Comparison of ENCODE assay signal across 14 cellular contexts in genomic region chr1:212753766-212754165, GRCh38. TPM values are rescaled to one million over a fixed set of nuclear protein-coding genes. Genes with fewer than 3 reads are reported as not detected.
DNase-seq lines count a peak whose midpoint lies in the region; ATAC-seq and TF ChIP-seq lines count a peak whose summit lies in the region.
"Had no signal": no experiment of that assay in that cellular context is flagged by ENCODE, and none has a peak within 500 bp of the region (broad histone marks: within the 10 kb centered on the region; RNA-seq: fewer than 3 reads in every experiment).

No MANE protein-coding gene starts in this region.

- H3K36me3 ChIP-seq in BLaER1 = peaks cover 19% of the 10 kb centered on the region
- H3K36me3 ChIP-seq in CD8-positive, alpha-beta memory T cell (ENCODE audit: insufficient read depth, low read length) = no peaks in the 10 kb centered on the region
- H3K36me3 ChIP-seq in OCI-LY1 (ENCODE audit: insufficient read depth, low read length) = no peaks in the 10 kb centered on the region
- no peaks in the 10 kb centered on the region for H3K36me3 ChIP-seq in neural progenitor cell
- no peaks in the 10 kb centered on the region for H3K36me3 ChIP-seq in MG63

- H2AFZ ChIP-seq in OCI-LY1 (ENCODE audit: low read length) (no peak overlapping the region), neural progenitor cell (replicated peaks) (no peak overlapping the region)

- intact Hi-C loops in dendritic cell treated with granulocyte-macrophage colony-stimulating factor and Interleukin-4, amounts not matched to agents 40 ng/mL and 50 ng/mL, for 4 days (cut with micrococcal nuclease) = loop anchor here (2.0 to 5.0 kb wide), 2 partner anchors 19 to 56 kb away; partner anchors contain the start of gene BATF3

- peaks cover 4 to 13% (median 5%) of the 10 kb centered on the region in 3 donors for H3K36me3 Mint-ChIP-seq in CD8-positive, alpha-beta memory T cell
- peaks cover 17% of the 10 kb centered on the region for H3K36me3 Mint-ChIP-seq in dendritic cell treated with granulocyte-macrophage colony-stimulating factor and Interleukin-4, amounts not matched to agents 40 ng/mL and 50 ng/mL, for 4 days (ENCODE audit: low read depth)
- H3K36me3 Mint-ChIP-seq in neural progenitor cell = peaks cover 8% of the 10 kb centered on the region

- H3F3A ChIP-seq in OCI-LY1 (ENCODE audit: insufficient read depth, low read length) (no peaks in the 10 kb centered on the region), neural progenitor cell (ENCODE audit: low read depth) (peaks cover 15% of the 10 kb centered on the region)

- ATAC-seq in HG02642 (IDR thresholded peaks at IDR 0.05; ENCODE audit: poor library complexity, unreplicated experiment) = no peak
- ATAC-seq: SK-N-SH treated with all-trans-retinoic acid at 6 μM for 48 hours had no signal

- H3K27ac ChIP-seq in BLaER1 (no peak overlapping the region), OCI-LY1 (ENCODE audit: low read depth, low read length, poor library complexity, severe bottlenecking) (peak overlapping the region; percentile 8), neural progenitor cell (no peak overlapping the region)
- no peak overlapping the region for H3K27ac ChIP-seq in CD8-positive, alpha-beta memory T cell (ENCODE audit: low read depth, low read length)
- H3K27ac ChIP-seq: epithelial cell of prostate had no signal

- H3K79me2 ChIP-seq in OCI-LY1 (ENCODE audit: insufficient read depth, low read length) = no peaks in the 10 kb centered on the region; the same call in 1 of the 2 replicates
- H3K79me2 ChIP-seq in neural progenitor cell (ENCODE audit: low read depth) = peaks cover 43% of the 10 kb centered on the region

- H4K20me1 ChIP-seq in BLaER1 (peaks cover 23% of the 10 kb centered on the region), OCI-LY1 (ENCODE audit: insufficient read depth, low read length) (no peaks in the 10 kb centered on the region), neural progenitor cell (ENCODE audit: low read depth) (peaks cover 55% of the 10 kb centered on the region)

- no peaks in the 10 kb centered on the region for H3K27me3 ChIP-seq in BLaER1
- no peaks in the 10 kb centered on the region for H3K27me3 ChIP-seq in CD8-positive, alpha-beta memory T cell (ENCODE audit: insufficient read depth, low read length, poor library complexity, severe bottlenecking)
- no peaks in the 10 kb centered on the region for H3K27me3 ChIP-seq in OCI-LY1 (ENCODE audit: insufficient read depth, low read length)
- no peaks in the 10 kb centered on the region for H3K27me3 ChIP-seq in neural progenitor cell
- no peaks in the 10 kb centered on the region for H3K27me3 ChIP-seq in MG63

- TF ChIP-seq CTCF in OCI-LY1 (IDR thresholded peaks at IDR 0.05; ENCODE audit: low read length) (no peak), neural progenitor cell (IDR thresholded peaks at IDR 0.05) (no peak)

- H3K4me1 Mint-ChIP-seq in CD8-positive, alpha-beta memory T cell = peaks cover 26 to 38% (median 38%) of the 10 kb centered on the region in 3 donors
- H3K4me1 Mint-ChIP-seq in dendritic cell treated with granulocyte-macrophage colony-stimulating factor and Interleukin-4, amounts not matched to agents 40 ng/mL and 50 ng/mL, for 4 days (ENCODE audit: low read depth) = peaks cover 43% of the 10 kb centered on the region
- H3K4me1 Mint-ChIP-seq in neural progenitor cell = peaks cover 2% of the 10 kb centered on the region

- peak overlapping the region in 7 of 8 donors; percentile 2 to 73 (median 24) for H3K27ac Mint-ChIP-seq in CD8-positive, alpha-beta memory T cell
- H3K27ac Mint-ChIP-seq in dendritic cell treated with granulocyte-macrophage colony-stimulating factor and Interleukin-4, amounts not matched to agents 40 ng/mL and 50 ng/mL, for 4 days = peak overlapping the region; percentile 85
- no peak overlapping the region for H3K27ac Mint-ChIP-seq in neural progenitor cell

- H3K9me3 ChIP-seq in BLaER1 = no peaks in the 10 kb centered on the region
- no peaks in the 10 kb centered on the region for H3K9me3 ChIP-seq in CD8-positive, alpha-beta memory T cell (ENCODE audit: low read length)
- no peaks in the 10 kb centered on the region for H3K9me3 ChIP-seq in OCI-LY1 (ENCODE audit: low read length)
- no peaks in the 10 kb centered on the region for H3K9me3 ChIP-seq in neural progenitor cell (ENCODE audit: low read depth)
- no peaks in the 10 kb centered on the region for H3K9me3 ChIP-seq in MG63

- no peak overlapping the region for H3K9ac ChIP-seq in BLaER1
- H3K9ac ChIP-seq in OCI-LY1 (ENCODE audit: low read length) = no peak overlapping the region
- no peak overlapping the region for H3K9ac ChIP-seq in neural progenitor cell

- peak overlapping the region in 4 of 7 donors; percentile 2 to 38 (median 19) for H3K4me3 Mint-ChIP-seq in CD8-positive, alpha-beta memory T cell
- peak overlapping the region; percentile 53 for H3K4me3 Mint-ChIP-seq in dendritic cell treated with granulocyte-macrophage colony-stimulating factor and Interleukin-4, amounts not matched to agents 40 ng/mL and 50 ng/mL, for 4 days
- H3K4me3 Mint-ChIP-seq in neural progenitor cell = no peak overlapping the region

- no peak overlapping the region for H3K4me3 ChIP-seq in BLaER1
- H3K4me3 ChIP-seq in CD8-positive, alpha-beta memory T cell (ENCODE audit: low read length) = no peak overlapping the region
- H3K4me3 ChIP-seq in OCI-LY1 (ENCODE audit: low read depth, low read length, poor library complexity, severe bottlenecking) = no peak overlapping the region
- H3K4me3 ChIP-seq in neural progenitor cell = no peak overlapping the region
- H3K4me3 ChIP-seq in MG63 = no peak overlapping the region

- H3K4me1 ChIP-seq in BLaER1 (peaks cover 30% of the 10 kb centered on the region), OCI-LY1 (ENCODE audit: insufficient read depth, low read length, severe bottlenecking) (peaks cover 22% of the 10 kb centered on the region), neural progenitor cell (no peaks in the 10 kb centered on the region)
- peaks cover 45% of the 10 kb centered on the region for H3K4me1 ChIP-seq in CD8-positive, alpha-beta memory T cell (ENCODE audit: insufficient read depth, low read length)

- H3K9me2 ChIP-seq in OCI-LY1 (ENCODE audit: low read depth, low read length) = no peaks in the 10 kb centered on the region

- CTCF ChIA-PET in CD8-positive, alpha-beta memory T cell (lab: Charles Lee) = interaction anchor here (1.2 to 2.6 kb wide), 2 partner anchors 88 to 277 kb away, joined by 3 to 9 read pairs; no protein-coding TSS in a partner anchor

- no peaks in the 10 kb centered on the region for H3K9me3 Mint-ChIP-seq in CD8-positive, alpha-beta memory T cell
- H3K9me3 Mint-ChIP-seq in dendritic cell treated with granulocyte-macrophage colony-stimulating factor and Interleukin-4, amounts not matched to agents 40 ng/mL and 50 ng/mL, for 4 days = no peaks in the 10 kb centered on the region
- H3K9me3 Mint-ChIP-seq in neural progenitor cell = no peaks in the 10 kb centered on the region

- no peaks in the 10 kb centered on the region for H3K27me3 Mint-ChIP-seq in CD8-positive, alpha-beta memory T cell
- H3K27me3 Mint-ChIP-seq in dendritic cell treated with granulocyte-macrophage colony-stimulating factor and Interleukin-4, amounts not matched to agents 40 ng/mL and 50 ng/mL, for 4 days = no peaks in the 10 kb centered on the region
- no peaks in the 10 kb centered on the region for H3K27me3 Mint-ChIP-seq in neural progenitor cell (ENCODE audit: insufficient read depth, low read depth)

- no peak for DNase-seq in CD8-positive, alpha-beta memory T cell
- no peak for DNase-seq in neural progenitor cell (ENCODE audit: low spot score)
- no peak for DNase-seq in MG63
- DNase-seq in GM19240 (ENCODE audit: insufficient read length, low spot score) = no peak
- DNase-seq: activated CD8-positive, alpha-beta memory T cell treated with anti-CD3 and anti-CD28 coated beads, Interleukin-2, amount 50 U/mL, for 4 hours; DMS153; NCI-H2029 treated with DMSO at 0.1 percent for 48 hours; NCI-H69 had no signal

- POLR2A ChIA-PET in CD8-positive, alpha-beta memory T cell (lab: Charles Lee) = no interaction called here

- H3K4me2 ChIP-seq in BLaER1 (0 out of 2 replicates have a peak overlapping the region, but pooled peaks have one; percentile 22), OCI-LY1 (ENCODE audit: low read length) (peak overlapping the region; percentile 45; the same call in 1 of the 2 replicates), neural progenitor cell (no peak overlapping the region)

RNA-seq across cellular contexts. Expression of gene NSL1, which starts 37.8 kb away (rescaled TPM):
- 10 to 100 TPM; 39.5 to 42.0 TPM for total RNA-seq in CD8-positive, alpha-beta memory T cell
- 53.2 TPM for polyA plus RNA-seq in CD8-positive, alpha-beta memory T cell
- 63.7 and 77.6 TPM in 2 replicates for total RNA-seq in neural progenitor cell (ENCODE audit: low replicate concordance)
- 69.0 and 100 TPM in 2 replicates for total RNA-seq in MG63 (2014; rRNA removed; shearing (Covaris generic); ENCODE audit: low replicate concordance)

RNA-seq across cellular contexts. Expression of gene TATDN3, which starts 37.9 kb away (rescaled TPM):
- total RNA-seq in CD8-positive, alpha-beta memory T cell = 10 to 100 TPM; 18.0 to 18.5 TPM
- 17.8 TPM for polyA plus RNA-seq in CD8-positive, alpha-beta memory T cell
- total RNA-seq in neural progenitor cell (ENCODE audit: low replicate concordance) = 12.5 and 18.8 TPM in 2 replicates
- total RNA-seq in MG63 (2014; rRNA removed; shearing (Covaris generic); ENCODE audit: low replicate concordance) = 15.6 and 19.5 TPM in 2 replicates

RNA-seq across cellular contexts. Expression of gene BATF3, which starts 54.1 kb away (rescaled TPM):
- total RNA-seq in CD8-positive, alpha-beta memory T cell = 100 to 1,000 TPM; 147 to 159 TPM
- polyA plus RNA-seq in CD8-positive, alpha-beta memory T cell = 0.84 TPM
- total RNA-seq in neural progenitor cell (ENCODE audit: low replicate concordance) = 0.53 TPM in 1 of 2 replicates, not detected in the other
- 2.3 and 3.2 TPM in 2 replicates for total RNA-seq in MG63 (2014; rRNA removed; shearing (Covaris generic); ENCODE audit: low replicate concordance)

Comparison
In these comparisons a context has a peak if more than half of its experiments do, and no peak if none do; other contexts are left out.
1. RNA of gene BATF3, which starts 54.1 kb away (total RNA-seq): 147 to 159 TPM in CD8-positive, alpha-beta memory T cell; 2.3 to 3.2 TPM in MG63 and 0.53 TPM in neural progenitor cell; every median in the first group is over 10 times any median in the second.